13 cellular contexts compared by ENCODE assay signal in genomic region chr18:31659574-31660149, GRCh38. TPM values are rescaled to one million over a fixed set of nuclear protein-coding genes. Genes with fewer than 3 reads are reported as not detected.
A peak's percentile ranks its signal among the peaks of the same experiment; 100 is the strongest.
DNase-seq lines count a peak whose midpoint lies in the region; ATAC-seq, FAIRE-seq and TF ChIP-seq lines count a peak whose summit lies in the region.
"Had no signal": no experiment of that assay in that cellular context is flagged by ENCODE, and none has a peak within 500 bp of the region (broad histone marks: within the 10 kb centered on the region; RNA-seq: fewer than 3 reads in every experiment).

No MANE protein-coding gene starts in this region.

- ATAC-seq in WTC11 (no peak), HG02588 (IDR thresholded peaks at IDR 0.05; ENCODE audit: unreplicated experiment) (no peak), HG02642 (IDR thresholded peaks at IDR 0.05; ENCODE audit: poor library complexity, unreplicated experiment) (no peak)

- no peak for TF ChIP-seq POLR2A in GM12891 (IDR thresholded peaks at IDR 0.05; ENCODE audit: low read depth, low read length)

- intact Hi-C loops in activated naive CD4-positive, alpha-beta T cell treated with anti-CD3 and anti-CD28 coated beads for 36 hours (cut with micrococcal nuclease), result loop anchor here (1.0 to 2.0 kb wide), 8 partner anchors 13 to 872 kb away; partner anchors contain the start of genes DSG2 and RNF125

- no peak for DNase-seq in activated naive CD4-positive, alpha-beta T cell treated with anti-CD3 and anti-CD28 coated beads, Interleukin-2, amount 10 ng/mL, durations not matched to agents 7 days and 5 days
- no peak for DNase-seq in activated naive CD4-positive, alpha-beta T cell treated with anti-CD3 and anti-CD28 coated beads for 36 hours
- DNase-seq in WTC11 (ENCODE audit: low spot score) (no peak), glutamatergic neuron (no peak), type B pancreatic cell (ENCODE audit: extremely low spot score, unreplicated experiment) (no peak), GM12891 (ENCODE audit: insufficient read length, low spot score) (no peak)
- DNase-seq: islet precursor cell; NCI-H187; Right ventricle myocardium superior; stimulated activated CD4-positive, alpha-beta T cell treated with anti-CD3 and anti-CD28 coated beads, Interleukin-12 subunit alpha, Interleukin-12 subunit beta, amount 100 ng/mL, for 4 hours; stimulated activated naive CD4-positive, alpha-beta T cell treated with Interleukin-2 at 50 U/mL for 16 hours had no signal

- H3K36me3 Mint-ChIP-seq in activated naive CD4-positive, alpha-beta T cell treated with anti-CD3 and anti-CD28 coated beads, Interleukin-2, amount 10 ng/mL, durations not matched to agents 7 days and 5 days, result no peaks in the 10 kb centered on the region
- no peaks in the 10 kb centered on the region for H3K36me3 Mint-ChIP-seq in activated naive CD4-positive, alpha-beta T cell treated with anti-CD3 and anti-CD28 coated beads for 36 hours (ENCODE audit: low read depth)
- H3K36me3 Mint-ChIP-seq in WTC11 (peaks cover 44% of the 10 kb centered on the region), glutamatergic neuron (ENCODE audit: unreplicated experiment) (peaks cover 11% of the 10 kb centered on the region), type B pancreatic cell (peaks cover 45% of the 10 kb centered on the region)

- POLR2A ChIA-PET in WTC11 (lab: Charles Lee), result interaction anchor here (0.7 kb wide), 1 partner anchor 368 kb away, joined by 6 read pairs; no protein-coding TSS in a partner anchor

- H3K4me3 Mint-ChIP-seq in activated naive CD4-positive, alpha-beta T cell treated with anti-CD3 and anti-CD28 coated beads, Interleukin-2, amount 10 ng/mL, durations not matched to agents 7 days and 5 days, result no peak overlapping the region
- H3K4me3 Mint-ChIP-seq in activated naive CD4-positive, alpha-beta T cell treated with anti-CD3 and anti-CD28 coated beads for 36 hours, result no peak overlapping the region
- H3K4me3 Mint-ChIP-seq in WTC11 (no peak overlapping the region), glutamatergic neuron (ENCODE audit: unreplicated experiment) (peak overlapping the region; percentile 6), type B pancreatic cell (no peak overlapping the region)

- no peak for FAIRE-seq in GM12891 (lab: Jason Lieb, UNC)

- H3K27ac Mint-ChIP-seq in activated naive CD4-positive, alpha-beta T cell treated with anti-CD3 and anti-CD28 coated beads, Interleukin-2, amount 10 ng/mL, durations not matched to agents 7 days and 5 days, result peak overlapping the region; percentile 70
- no peak overlapping the region for H3K27ac Mint-ChIP-seq in activated naive CD4-positive, alpha-beta T cell treated with anti-CD3 and anti-CD28 coated beads for 36 hours
- H3K27ac Mint-ChIP-seq in WTC11 (peak overlapping the region; percentile 67; the same call in 1 of the 2 replicates), glutamatergic neuron (ENCODE audit: unreplicated experiment) (peak overlapping the region; percentile 20), type B pancreatic cell (peak overlapping the region; percentile 71)

- CTCF ChIA-PET in activated naive CD4-positive, alpha-beta T cell treated with anti-CD3 and anti-CD28 coated beads, Interleukin-2, amount 10 ng/mL, durations not matched to agents 7 days and 5 days (lab: Charles Lee), result no interaction called here
- CTCF ChIA-PET in activated naive CD4-positive, alpha-beta T cell treated with anti-CD3 and anti-CD28 coated beads for 36 hours (lab: Charles Lee), result interaction anchor here (1.3 to 1.9 kb wide), 2 partner anchors 14 to 63 kb away, joined by 4 to 9 read pairs; no protein-coding TSS in a partner anchor
- CTCF ChIA-PET in WTC11 (lab: Charles Lee), result interaction anchor here (0.6 to 1.5 kb wide), 2 partner anchors 14 to 21 kb away, joined by 4 to 6 read pairs; no protein-coding TSS in a partner anchor

- H3K9me3 Mint-ChIP-seq in activated naive CD4-positive, alpha-beta T cell treated with anti-CD3 and anti-CD28 coated beads, Interleukin-2, amount 10 ng/mL, durations not matched to agents 7 days and 5 days, result no peaks in the 10 kb centered on the region
- H3K9me3 Mint-ChIP-seq in activated naive CD4-positive, alpha-beta T cell treated with anti-CD3 and anti-CD28 coated beads for 36 hours, result no peaks in the 10 kb centered on the region
- H3K9me3 Mint-ChIP-seq in WTC11 (peaks cover 14% of the 10 kb centered on the region), glutamatergic neuron (ENCODE audit: unreplicated experiment) (peaks cover 6% of the 10 kb centered on the region), type B pancreatic cell (no peaks in the 10 kb centered on the region)

- TF ChIP-seq CTCF in WTC11 (IDR thresholded peaks at IDR 0.05), result no peak
- TF ChIP-seq CTCF in glutamatergic neuron (IDR thresholded peaks at IDR 0.05; ENCODE audit: partially characterized antibody, unreplicated experiment), result no peak
- no peak for TF ChIP-seq CTCF in type B pancreatic cell (conservative IDR thresholded peaks at IDR 0.05)

- peaks cover 18% of the 10 kb centered on the region for H3K4me1 Mint-ChIP-seq in activated naive CD4-positive, alpha-beta T cell treated with anti-CD3 and anti-CD28 coated beads, Interleukin-2, amount 10 ng/mL, durations not matched to agents 7 days and 5 days
- H3K4me1 Mint-ChIP-seq in activated naive CD4-positive, alpha-beta T cell treated with anti-CD3 and anti-CD28 coated beads for 36 hours (ENCODE audit: low read depth), result peaks cover 22% of the 10 kb centered on the region
- peaks cover 24% of the 10 kb centered on the region for H3K4me1 Mint-ChIP-seq in WTC11
- peaks cover 41% of the 10 kb centered on the region for H3K4me1 Mint-ChIP-seq in glutamatergic neuron (ENCODE audit: low read depth, unreplicated experiment)
- H3K4me1 Mint-ChIP-seq in type B pancreatic cell (ENCODE audit: unreplicated experiment), result peaks cover 12% of the 10 kb centered on the region

- H3K27me3 Mint-ChIP-seq in activated naive CD4-positive, alpha-beta T cell treated with anti-CD3 and anti-CD28 coated beads, Interleukin-2, amount 10 ng/mL, durations not matched to agents 7 days and 5 days, result no peaks in the 10 kb centered on the region
- no peaks in the 10 kb centered on the region for H3K27me3 Mint-ChIP-seq in activated naive CD4-positive, alpha-beta T cell treated with anti-CD3 and anti-CD28 coated beads for 36 hours (ENCODE audit: low read depth)
- H3K27me3 Mint-ChIP-seq in WTC11 (ENCODE audit: low read depth) (no peaks in the 10 kb centered on the region), glutamatergic neuron (ENCODE audit: unreplicated experiment) (peaks cover 9% of the 10 kb centered on the region), type B pancreatic cell (no peaks in the 10 kb centered on the region)

TF ChIP-seq in WTC11, 78 proteins besides CTCF, POLR2A, EP300 and RAD21 (continues in another document):
- TF ChIP-seq ATF2 (CRISPR knock-in tag; IDR thresholded peaks at IDR 0.05; ENCODE audit: borderline replicate concordance, low read depth) (no peak), MAX (CRISPR knock-in tag; IDR thresholded peaks at IDR 0.05) (no peak)

TF ChIP-seq in GM12891, 5 proteins besides CTCF, POLR2A, EP300 and RAD21:
- TF ChIP-seq POU2F2 (IDR thresholded peaks at IDR 0.05; ENCODE audit: low read depth, low read length) (no peak), PAX5 (IDR thresholded peaks at IDR 0.05; ENCODE audit: insufficient read depth, low read length, severe bottlenecking) (no peak), POLR2AphosphoS5 (IDR thresholded peaks at IDR 0.05; ENCODE audit: low read depth, low read length) (no peak), SPI1 (IDR thresholded peaks at IDR 0.05; ENCODE audit: low read depth, low read length) (no peak), TAF1 (IDR thresholded peaks at IDR 0.05; ENCODE audit: low read depth, low read length) (no peak)

RNA-seq across cellular contexts. Expression of gene B4GALT6, which starts 24.7 kb away (rescaled TPM):
- 1 to 10 TPM; 2.7 to 3.6 TPM for total RNA-seq in activated naive CD4-positive, alpha-beta T cell treated with anti-CD3 and anti-CD28 coated beads for 36 hours
- 50.6 to 56.6 TPM (median 50.8 TPM) in 3 replicates for total RNA-seq in WTC11 (2021)
- total RNA-seq in glutamatergic neuron (ENCODE audit: unreplicated experiment), result 16.5 TPM
- 35.9 and 47.5 TPM in 2 replicates for total RNA-seq in type B pancreatic cell (ENCODE audit: low replicate concordance)
- polyA plus RNA-seq in GM12891 (2012; ENCODE audit: low read depth, missing spikeins), result 14.9 TPM
